ENCODE assay signal across 1 cellular context in the genomic region with DNA sequence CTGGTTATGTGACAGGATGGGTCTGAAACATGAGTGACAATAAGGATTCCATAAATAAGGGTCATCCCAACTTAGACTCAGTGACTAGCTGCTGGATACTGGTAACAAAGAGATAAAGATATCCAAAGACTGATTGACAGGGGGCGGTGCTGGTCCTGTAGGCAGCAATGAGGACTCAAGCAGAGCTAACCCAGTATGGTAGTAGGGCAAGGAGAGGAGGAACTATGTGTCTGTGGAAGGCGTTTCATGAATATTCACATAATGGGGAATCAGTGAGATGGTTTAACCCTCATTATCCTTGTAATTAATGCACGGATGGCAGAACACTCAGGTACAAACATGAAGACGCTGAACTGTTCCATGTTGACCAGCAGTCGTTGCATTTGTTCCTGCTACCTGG.
TF ChIP-seq lines count a peak whose summit lies in the region.

No MANE protein-coding gene starts in this region.

TF ChIP-seq in GM12878, 131 proteins besides CTCF, POLR2A, EP300 and RAD21:
- TF ChIP-seq JUND (IDR thresholded peaks at IDR 0.05; ENCODE audit: low read depth, low read length): no peak
- TF ChIP-seq, protein P1, sequence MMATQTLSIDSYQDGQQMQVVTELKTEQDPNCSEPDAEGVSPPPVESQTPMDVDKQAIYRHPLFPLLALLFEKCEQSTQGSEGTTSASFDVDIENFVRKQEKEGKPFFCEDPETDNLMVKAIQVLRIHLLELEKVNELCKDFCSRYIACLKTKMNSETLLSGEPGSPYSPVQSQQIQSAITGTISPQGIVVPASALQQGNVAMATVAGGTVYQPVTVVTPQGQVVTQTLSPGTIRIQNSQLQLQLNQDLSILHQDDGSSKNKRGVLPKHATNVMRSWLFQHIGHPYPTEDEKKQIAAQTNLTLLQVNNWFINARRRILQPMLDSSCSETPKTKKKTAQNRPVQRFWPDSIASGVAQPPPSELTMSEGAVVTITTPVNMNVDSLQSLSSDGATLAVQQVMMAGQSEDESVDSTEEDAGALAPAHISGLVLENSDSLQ (IDR thresholded peaks at IDR 0.05): 0 out of 2 replicates have a peak, but pooled peaks have one; percentile 21
TF ChIP-seq in GM12878: peak in this region for 1.
